ENCODE assay signal across 10 cellular contexts in the genomic region with DNA sequence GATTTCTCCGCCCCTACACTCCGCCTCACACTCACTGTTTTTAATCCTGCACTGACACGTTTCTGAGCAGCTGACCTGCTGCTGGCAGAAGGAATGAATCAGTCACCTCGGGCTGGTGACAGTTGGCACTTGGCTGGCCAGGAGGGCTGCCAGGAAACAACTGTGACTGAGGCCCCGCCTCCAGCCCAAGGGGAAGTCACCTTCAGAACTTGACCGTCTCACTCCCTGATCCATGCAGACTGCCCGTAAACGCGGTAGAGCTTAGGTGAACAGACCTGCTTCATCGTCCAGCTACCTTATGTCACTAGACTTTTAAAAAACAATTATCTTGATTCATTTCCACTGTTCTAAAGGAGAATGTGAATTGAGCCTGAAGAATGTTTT.
DNase-seq lines count a peak whose midpoint lies in the region; ATAC-seq and TF ChIP-seq lines count a peak whose summit lies in the region.
"Had no signal": no experiment of that assay in that cellular context is flagged by ENCODE, and none has a peak within 500 bp of the region (broad histone marks: within the 10 kb centered on the region; RNA-seq: fewer than 3 reads in every experiment).

No MANE protein-coding gene starts in this region.

- DNase-seq in DMS153 (lab: John Stamatoyannopoulos, UW) (peak; percentile 56), DMS153 treated with DMSO at 0.1 percent for 48 hours (lab: John Stamatoyannopoulos, UW; ENCODE audit: unreplicated experiment) (no peak), MCF 10A (ENCODE audit: unreplicated experiment) (peak; percentile 79), kidney epithelial cell (ENCODE audit: low read depth) (peak; percentile 48), transverse colon (peak; percentile 92), posterior vena cava (ENCODE audit: low spot score) (no peak)
- DNase-seq: naive B cell had no signal

- no peaks in the 10 kb centered on the region for H3K27me3 ChIP-seq in kidney epithelial cell (ENCODE audit: control insufficient read depth, insufficient read depth, low read length)
- no peaks in the 10 kb centered on the region for H3K27me3 ChIP-seq in transverse colon

- TF ChIP-seq POLR2A in transverse colon (IDR thresholded peaks at IDR 0.05), result peak; percentile 58

- H3K27ac Mint-ChIP-seq in MCF 10A (ENCODE audit: low read depth, unreplicated experiment), result no peak overlapping the region

- CTCF ChIA-PET in MCF 10A (lab: Yijun Ruan, JAX), result interaction anchor here (0.8 kb wide), 1 partner anchor 135 kb away, joined by 3 read pairs; no protein-coding TSS in a partner anchor

- peak overlapping the region; percentile 9 for H3K4me3 Mint-ChIP-seq in MCF 10A (ENCODE audit: unreplicated experiment)

- H3K36me3 Mint-ChIP-seq in MCF 10A (ENCODE audit: insufficient read depth, unreplicated experiment), result peaks cover 36% of the 10 kb centered on the region
- H3K36me3 Mint-ChIP-seq: naive B cell had no signal

- POLR2A ChIA-PET in MCF 10A (lab: Yijun Ruan, JAX), result no interaction called here

- H3K4me3 ChIP-seq in kidney epithelial cell (ENCODE audit: low read depth, low read length) (no peak overlapping the region), transverse colon (peak overlapping the region in 1 of 4 donors; percentile 8)
- H3K4me3 ChIP-seq: SK-N-MC had no signal

- intact Hi-C loops in MCF 10A (cut with micrococcal nuclease) (no loop called here), transverse colon (cut with DNase I; ENCODE audit: low total_unique reads) (no loop called here), posterior vena cava (cut with DNase I) (loop anchor here in 1 of 2 donors (10.0 kb wide), 1 partner anchor 108 kb away; the partner anchor contains the start of gene DOCK1)

- no peaks in the 10 kb centered on the region for H3K9me3 Mint-ChIP-seq in MCF 10A (ENCODE audit: unreplicated experiment)
- H3K9me3 Mint-ChIP-seq: naive B cell had no signal

- peak overlapping the region; percentile 78 to 88 (median 87) for H3K27ac ChIP-seq in transverse colon
- H3K27ac ChIP-seq: SK-N-MC had no signal

- ATAC-seq in GM18870 (IDR thresholded peaks at IDR 0.05; ENCODE audit: unreplicated experiment) (no peak), HG03135 (IDR thresholded peaks at IDR 0.05; ENCODE audit: unreplicated experiment) (no peak)

- H3K27me3 Mint-ChIP-seq in MCF 10A (ENCODE audit: insufficient read depth, unreplicated experiment), result no peaks in the 10 kb centered on the region

- peaks cover 18% of the 10 kb centered on the region for H3K4me1 Mint-ChIP-seq in MCF 10A (ENCODE audit: insufficient read depth, unreplicated experiment)

- in situ Hi-C loops in transverse colon (cut with MboI; ENCODE audit: low pct_ligation_motif_present in 1 of 4, low pct_unique_long_range_greater_than_20kb in 1 of 4, low sequenced_read_pairs in 3 of 4), result no loop called here

- BruUV-seq in MCF 10A (replicated peaks; lab: Mats Ljungman, UMichigan), result no TSS peak

- no peak for TF ChIP-seq CTCF in MCF 10A (IDR thresholded peaks at IDR 0.05; ENCODE audit: unreplicated experiment)
- no peak for TF ChIP-seq CTCF in kidney epithelial cell (IDR thresholded peaks at IDR 0.05; ENCODE audit: insufficient read depth, low read length, poor library complexity, severe bottlenecking)
- TF ChIP-seq CTCF in transverse colon (IDR thresholded peaks at IDR 0.05), result no peak

- H3K36me3 ChIP-seq in kidney epithelial cell (ENCODE audit: control insufficient read depth, insufficient read depth, low read length) (no peaks in the 10 kb centered on the region), transverse colon (peaks cover 0 to 5% (median 0%) of the 10 kb centered on the region in 4 donors)

- 20 to 32% methylated on average over 2 to 10 of the region's 10 CpGs for WGBS in transverse colon (ENCODE audit: low coverage in 1 of 2), 2 donors

- H3K9me3 ChIP-seq in transverse colon, result no peaks in the 10 kb centered on the region

- H3K4me1 ChIP-seq in transverse colon, result peaks cover 4 to 37% (median 19%) of the 10 kb centered on the region in 4 donors

- no peak for TF ChIP-seq EP300 in transverse colon (IDR thresholded peaks at IDR 0.05; ENCODE audit: low read depth)

Comparison
In these comparisons a context has a peak if more than half of its experiments do, and no peak if none do; other contexts are left out.
1. DNase-seq: peak in DMS153 (single experiment), MCF 10A (single experiment), kidney epithelial cell (single experiment) and transverse colon (single experiment); none in DMS153 treated with DMSO at 0.1 percent for 48 hours (single experiment) and posterior vena cava (single experiment).